ENCODE assay signal across 19 cellular contexts in the genomic region with DNA sequence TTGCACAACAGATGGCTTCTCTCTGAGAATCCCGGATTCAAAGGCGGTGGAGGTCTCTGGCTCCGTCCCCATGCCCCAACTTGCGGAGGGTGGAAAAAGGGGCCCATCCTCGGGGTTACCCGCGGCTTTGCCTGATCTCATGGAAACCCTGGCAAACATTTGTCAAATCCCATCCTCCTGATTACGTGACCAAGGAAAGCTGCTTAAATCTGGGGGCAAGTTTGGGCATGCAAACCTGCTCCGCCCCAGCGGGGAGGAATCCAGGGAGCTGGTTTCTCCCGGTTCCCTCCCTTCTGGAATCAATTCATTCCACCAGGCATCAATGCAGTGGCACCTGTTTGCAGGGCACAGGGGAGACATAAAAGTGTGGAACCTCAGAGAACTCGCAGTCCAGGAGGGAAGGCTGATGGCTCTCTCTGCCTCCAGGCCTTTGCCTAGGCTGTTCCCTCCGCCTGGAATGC. TPM values are rescaled to one million over a fixed set of nuclear protein-coding genes. Genes with fewer than 3 reads are reported as not detected.
A peak's percentile ranks its signal among the peaks of the same experiment; 100 is the strongest.
DNase-seq lines count a peak whose midpoint lies in the region; ATAC-seq and TF ChIP-seq lines count a peak whose summit lies in the region.
"Had no signal": no experiment of that assay in that cellular context is flagged by ENCODE, and none has a peak within 500 bp of the region (broad histone marks: within the 10 kb centered on the region; RNA-seq: fewer than 3 reads in every experiment).

No MANE protein-coding gene starts in this region.

- no peak overlapping the region for H3K4me3 ChIP-seq in right atrium auricular region
- H3K4me3 ChIP-seq: K562, thyroid gland had no signal

- H3K27me3 ChIP-seq in right atrium auricular region: no peaks in the 10 kb centered on the region
- H3K27me3 ChIP-seq: thyroid gland had no signal

- ATAC-seq in esophagus mucosa: peak; percentile 62
- ATAC-seq: activated naive CD8-positive, alpha-beta T cell treated with anti-CD3 and anti-CD28 coated beads, Interleukin-2, amount 50 U/mL, for 24 hours; K562; left ventricle myocardium superior; Panc1 had no signal

- no peak overlapping the region for H3K27ac ChIP-seq in right atrium auricular region
- H3K27ac ChIP-seq: thyroid gland had no signal

- peaks cover 0 to 9% of the 10 kb centered on the region in 2 donors for H3K4me1 ChIP-seq in right atrium auricular region
- H3K4me1 ChIP-seq: thyroid gland had no signal

- no peaks in the 10 kb centered on the region for H3K36me3 ChIP-seq in right atrium auricular region
- H3K36me3 ChIP-seq: thyroid gland had no signal

- H3K4me3 Mint-ChIP-seq in activated T-cell treated with anti-CD3 and anti-CD28 coated beads, Interleukin-2, amount 50 U/mL, for 24 hours: no peak overlapping the region
- no peak overlapping the region for H3K4me3 Mint-ChIP-seq in HFFc6
- H3K4me3 Mint-ChIP-seq: activated naive CD8-positive, alpha-beta T cell treated with anti-CD3 and anti-CD28 coated beads, Interleukin-2, amount 50 U/mL, for 24 hours; naive B cell; T-helper 1 cell treated with Interleukin-12 subunit alpha and Interleukin-12 subunit beta and Interleukin-4 antibody, amounts not matched to agents 30 μg/mL and 1 μg/mL, for 36 hours had no signal

- no peak overlapping the region for H3K27ac Mint-ChIP-seq in activated T-cell treated with anti-CD3 and anti-CD28 coated beads, Interleukin-2, amount 50 U/mL, for 24 hours
- H3K27ac Mint-ChIP-seq in HFFc6: no peak overlapping the region
- H3K27ac Mint-ChIP-seq: activated naive CD8-positive, alpha-beta T cell treated with anti-CD3 and anti-CD28 coated beads, Interleukin-2, amount 50 U/mL, for 24 hours; naive B cell; T-helper 1 cell treated with Interleukin-12 subunit alpha and Interleukin-12 subunit beta and Interleukin-4 antibody, amounts not matched to agents 30 μg/mL and 1 μg/mL, for 36 hours had no signal

- H3K9me3 Mint-ChIP-seq in activated T-cell treated with anti-CD3 and anti-CD28 coated beads, Interleukin-2, amount 50 U/mL, for 24 hours: no peaks in the 10 kb centered on the region
- no peaks in the 10 kb centered on the region for H3K9me3 Mint-ChIP-seq in HFFc6
- H3K9me3 Mint-ChIP-seq: activated naive CD8-positive, alpha-beta T cell treated with anti-CD3 and anti-CD28 coated beads, Interleukin-2, amount 50 U/mL, for 24 hours; naive B cell; T-helper 1 cell treated with Interleukin-12 subunit alpha and Interleukin-12 subunit beta and Interleukin-4 antibody, amounts not matched to agents 30 μg/mL and 1 μg/mL, for 36 hours had no signal

- no peaks in the 10 kb centered on the region for H3K4me1 Mint-ChIP-seq in activated T-cell treated with anti-CD3 and anti-CD28 coated beads, Interleukin-2, amount 50 U/mL, for 24 hours (ENCODE audit: low read depth)
- peaks cover 16% of the 10 kb centered on the region for H3K4me1 Mint-ChIP-seq in HFFc6 (ENCODE audit: low read depth)
- H3K4me1 Mint-ChIP-seq: activated naive CD8-positive, alpha-beta T cell treated with anti-CD3 and anti-CD28 coated beads, Interleukin-2, amount 50 U/mL, for 24 hours; naive B cell had no signal

- H3K36me3 Mint-ChIP-seq in activated T-cell treated with anti-CD3 and anti-CD28 coated beads, Interleukin-2, amount 50 U/mL, for 24 hours (ENCODE audit: low read depth): no peaks in the 10 kb centered on the region
- no peaks in the 10 kb centered on the region for H3K36me3 Mint-ChIP-seq in HFFc6 (ENCODE audit: low read depth)
- H3K36me3 Mint-ChIP-seq: naive B cell had no signal

- no peaks in the 10 kb centered on the region for H3K9me3 ChIP-seq in right atrium auricular region
- H3K9me3 ChIP-seq: thyroid gland had no signal

- no peaks in the 10 kb centered on the region for H3K27me3 Mint-ChIP-seq in activated T-cell treated with anti-CD3 and anti-CD28 coated beads, Interleukin-2, amount 50 U/mL, for 24 hours
- peaks cover 4% of the 10 kb centered on the region; the same call in 1 of the 2 replicates for H3K27me3 Mint-ChIP-seq in HFFc6 (ENCODE audit: insufficient read depth)

- DNase-seq in DMS 273 treated with DMSO at 0.1 percent for 48 hours (lab: John Stamatoyannopoulos, UW) (peak; percentile 86), NCI-H128 (lab: John Stamatoyannopoulos, UW; ENCODE audit: unreplicated experiment) (peak; percentile 62), NCI-H748 (lab: John Stamatoyannopoulos, UW; ENCODE audit: unreplicated experiment) (peak; percentile 83), KG1 (lab: John Stamatoyannopoulos, UW) (no peak), right atrium auricular region (ENCODE audit: low spot score) (no peak), HFFc6 (no peak)
- DNase-seq in activated T-cell treated with anti-CD3 and anti-CD28 coated beads, Interleukin-2, amount 50 U/mL, for 24 hours: no peak
- DNase-seq: activated CD4-positive, alpha-beta T cell treated with anti-CD3 and anti-CD28 coated beads for 48 hours; activated naive CD8-positive, alpha-beta T cell treated with anti-CD3 and anti-CD28 coated beads, Interleukin-2, amount 50 U/mL, for 24 hours; activated T-cell treated with anti-CD3 and anti-CD28 coated beads, Interleukin-2, amount 50 U/mL, for 1 hour; hippocampal formation; left ventricle myocardium superior; naive B cell; NCI-H1930; thyroid gland had no signal

- TF ChIP-seq CTCF in right atrium auricular region (IDR thresholded peaks at IDR 0.05) (no peak), HFFc6 (IDR thresholded peaks at IDR 0.05) (no peak)

RNA-seq across cellular contexts. Expression of gene TRPV4, which starts 12.2 kb away (rescaled TPM):
- total RNA-seq in esophagus mucosa: 7.3 TPM
- under 1 TPM; 0.59 to 0.90 TPM for total RNA-seq in right atrium auricular region
- total RNA-seq in HFFc6 (2021; fragmentation: NEBNext Ultra II Directional; extraction: Animal tissue kit (Norgen Biotek cat#: 25700)): 1 to 10 TPM; 1.6 to 2.5 (median 1.9) TPM
- total RNA-seq: K562 had no signal

RNA-seq across cellular contexts. Expression of gene GLTP, which starts 59.4 kb away (rescaled TPM):
- 362 TPM for total RNA-seq in esophagus mucosa
- total RNA-seq in right atrium auricular region: 10 to 100 TPM; 29.0 to 43.2 TPM
- 10 to 100 TPM; 77.4 to 87.9 (median 82.0) TPM for total RNA-seq in HFFc6 (2021; fragmentation: NEBNext Ultra II Directional; extraction: Animal tissue kit (Norgen Biotek cat#: 25700))

Comparison
In these comparisons a context has a peak if more than half of its experiments do, and no peak if none do; other contexts are left out.
1. DNase-seq: peak in DMS 273 treated with DMSO at 0.1 percent for 48 hours (single experiment), NCI-H128 (single experiment) and NCI-H748 (single experiment); none in activated T-cell treated with anti-CD3 and anti-CD28 coated beads, Interleukin-2, amount 50 U/mL, for 24 hours (single experiment), KG1 (single experiment), right atrium auricular region (single experiment) and HFFc6 (single experiment).